ENCODE assay signal across 12 cellular contexts in genomic region chr13:112446867-112447266, GRCh38.
"Had no signal": no experiment of that assay in that cellular context is flagged by ENCODE, and none has a peak within 500 bp of the region (broad histone marks: within the 10 kb centered on the region; RNA-seq: fewer than 3 reads in every experiment).

No MANE protein-coding gene starts in this region.

- H3K27ac ChIP-seq: SJSA1, thoracic aorta, upper lobe of left lung had no signal

- H3K4me1 ChIP-seq: SJSA1, upper lobe of left lung had no signal

- ATAC-seq: activated T-cell treated with anti-CD3 and anti-CD28 coated beads, Interleukin-2, amount 50 U/mL, for 4 hours; left ventricle myocardium superior; naive thymus-derived CD8-positive, alpha-beta T cell had no signal

- H3K36me3 ChIP-seq: SJSA1, thoracic aorta, upper lobe of left lung had no signal

- H3K9me3 ChIP-seq: thoracic aorta, upper lobe of left lung had no signal

- DNase-seq: activated CD4-positive, alpha-beta T cell treated with anti-CD3 and anti-CD28 coated beads, Interleukin-2, amount 50 U/mL, for 4 hours; activated T-cell treated with anti-CD3 and anti-CD28 coated beads, Interleukin-2, amount 50 U/mL, for 4 hours; erythroblast; kidney glomerular epithelial cell; left ventricle myocardium superior; naive thymus-derived CD8-positive, alpha-beta T cell; nucleus accumbens; stimulated activated CD4-positive, alpha-beta T cell treated with anti-CD3 and anti-CD28 coated beads, Interleukin-15, amount 100 ng/mL, for 24 hours; stimulated activated CD4-positive, alpha-beta T cell treated with anti-CD3 and anti-CD28 coated beads, Interleukin-4, amount 100 ng/mL, for 1 hour had no signal

- H3K4me3 ChIP-seq: SJSA1, thoracic aorta, upper lobe of left lung had no signal
